In genomic region chr6:67237276-67237675, GRCh38 we compare ENCODE assay signal across 31 cellular contexts.
"Had no signal": no experiment of that assay in that cellular context is flagged by ENCODE, and none has a peak within 500 bp of the region (broad histone marks: within the 10 kb centered on the region; RNA-seq: fewer than 3 reads in every experiment).

No MANE protein-coding gene starts in this region.

- H3K4me3 ChIP-seq: ascending aorta, cardiac muscle cell had no signal

- H3K9me3 ChIP-seq: ascending aorta had no signal

- FAIRE-seq: bronchial epithelial cell, TTC549 had no signal

- H3K27ac ChIP-seq: ascending aorta, cardiac muscle cell, VCaP had no signal

- H3K36me3 ChIP-seq: ascending aorta, cardiac muscle cell had no signal

- DNase-seq: activated B cell treated with CpG ODN at 0.5 μM for 24 hours; activated CD4-positive, alpha-beta memory T cell treated with anti-CD3 and anti-CD28 coated beads for 36 hours; activated CD4-positive, alpha-beta T cell treated with anti-CD3 and anti-CD28 coated beads for 4 hours; activated CD4-positive, alpha-beta T cell treated with anti-CD3 and anti-CD28 coated beads, Interleukin-2, amount 10 ng/mL, durations not matched to agents 24 days and 14 days; activated CD4-positive, alpha-beta T cell treated with anti-CD3 and anti-CD28 coated beads, Interleukin-2, amount 50 U/mL, for 1 hour; activated CD4-positive, alpha-beta T cell treated with anti-CD3 and anti-CD28 coated beads, Interleukin-2, amount 50 U/mL, for 4 hours; activated CD4-positive, CD25-positive, alpha-beta regulatory T cell treated with anti-CD3 and anti-CD28 coated beads, Interleukin-2, amount 50 U/mL, for 72 hours; activated CD8-positive, alpha-beta memory T cell treated with anti-CD3 and anti-CD28 coated beads, Interleukin-2, amount 50 U/mL, for 4 hours; activated CD8-positive, alpha-beta T cell treated with anti-CD3 and anti-CD28 coated beads for 36 hours; activated gamma-delta T cell; activated naive CD4-positive, alpha-beta T cell treated with anti-CD3 and anti-CD28 coated beads, Interleukin-2, amount 10 ng/mL, durations not matched to agents 7 days and 5 days; activated naive CD4-positive, alpha-beta T cell treated with Interleukin-2 at 50 U/mL for 16 hours; activated naive CD8-positive, alpha-beta T cell treated with anti-CD3 and anti-CD28 coated beads, Interleukin-2, amount 10 ng/mL, durations not matched to agents 7 days and 5 days; activated naive CD8-positive, alpha-beta T cell treated with anti-CD3 and anti-CD28 coated beads, Interleukin-2, amount 50 U/mL, for 24 hours; activated T-cell treated with anti-CD3 and anti-CD28 coated beads for 4 hours; activated T-cell treated with anti-CD3 and anti-CD28 coated beads, Interleukin-2, amount 50 U/mL, for 1 hour; activated T-cell treated with anti-CD3 and anti-CD28 coated beads, Interleukin-2, amount 50 U/mL, for 4 hours; activated T-cell treated with anti-CD3 and anti-CD28 coated beads, Interleukin-2, amount 50 U/mL, for 72 hours; amygdala; anterior cingulate cortex; caudate nucleus; cerebellar nuclear complex; T-helper 1 cell; T-helper 2 cell; T-helper 9 cell had no signal

- H3K27me3 ChIP-seq: ascending aorta, cardiac muscle cell had no signal

- ATAC-seq: activated CD8-positive, alpha-beta T cell treated with anti-CD3 and anti-CD28 coated beads for 36 hours; activated naive CD8-positive, alpha-beta T cell treated with anti-CD3 and anti-CD28 coated beads, Interleukin-2, amount 50 U/mL, for 24 hours; activated T-cell treated with anti-CD3 and anti-CD28 coated beads, Interleukin-2, amount 50 U/mL, for 4 hours; activated T-cell treated with anti-CD3 and anti-CD28 coated beads, Interleukin-2, amount 50 U/mL, for 72 hours; activated T-helper 17 cell treated with anti-CD3 and anti-CD28 coated beads, Interleukin-2, amount 50 U/mL, for 72 hours had no signal
